Comparison of ENCODE assay signal across 9 cellular contexts in the genomic region with DNA sequence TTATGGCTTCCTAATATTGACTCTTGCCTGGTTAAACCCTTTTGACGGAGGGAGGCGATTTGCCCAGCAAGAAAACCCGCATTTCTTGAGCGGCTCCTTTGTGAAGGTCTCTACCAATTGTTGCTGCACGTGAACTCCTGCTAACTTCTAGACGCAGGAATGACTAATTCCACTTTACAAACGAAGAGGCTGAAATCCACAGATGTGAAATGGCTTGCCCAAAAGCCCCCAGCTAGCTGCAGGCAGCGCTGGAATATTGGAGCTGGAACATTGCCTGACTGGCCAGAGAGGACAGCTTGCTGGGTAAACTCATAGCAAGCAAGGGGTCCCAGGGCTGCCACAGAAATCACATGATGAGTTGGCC. TPM values are rescaled to one million over a fixed set of nuclear protein-coding genes. Genes with fewer than 3 reads are reported as not detected.
DNase-seq lines count a peak whose midpoint lies in the region; ATAC-seq, FAIRE-seq and TF ChIP-seq lines count a peak whose summit lies in the region.
"Had no signal": no experiment of that assay in that cellular context is flagged by ENCODE, and none has a peak within 500 bp of the region (broad histone marks: within the 10 kb centered on the region; RNA-seq: fewer than 3 reads in every experiment).

No MANE protein-coding gene starts in this region.

- no peaks in the 10 kb centered on the region for H3K9me2 ChIP-seq in HCT116 (ENCODE audit: insufficient read depth)

- H3K9ac ChIP-seq in HCT116 (ENCODE audit: low read length) (peak overlapping the region; percentile 98), skeletal muscle satellite cell (ENCODE audit: low read depth, low read length) (peak overlapping the region; percentile 78)

- H4K20me1 ChIP-seq in HCT116 (ENCODE audit: insufficient read depth) = no peaks in the 10 kb centered on the region

- intact Hi-C loops in HCT116 (cut with micrococcal nuclease) (loop anchor here (5.0 kb wide), 1 partner anchor 201 kb away; a partner anchor contains a TSS), right cardiac atrium (cut with DNase I) (no loop called here), head of caudate nucleus (cut with DNase I) (loop anchor here (5.0 to 10.0 kb wide), 2 partner anchors 39 to 143 kb away; a partner anchor contains a TSS)

- H3K4me2 ChIP-seq in HCT116 (ENCODE audit: low read length) = peak overlapping the region; percentile 91
- peak overlapping the region; percentile 99 for H3K4me2 ChIP-seq in skeletal muscle satellite cell (ENCODE audit: low read length)

- BruUV-seq in HCT116 (replicated peaks; lab: Mats Ljungman, UMichigan) = no TSS peak

- TF ChIP-seq CTCF in HCT116 (IDR thresholded peaks at IDR 0.05 in 2 of 3, conservative IDR thresholded peaks at IDR 0.05 in 1 of 3; ENCODE audit: borderline replicate concordance in 1 of 3, insufficient read depth in 1 of 3, low read depth in 2 of 3, low read length in 2 of 3) = no peak

- H3K27me3 Mint-ChIP-seq in T-helper 17 cell = peaks cover 10% of the 10 kb centered on the region

- TF ChIP-seq RAD21 in HCT116 (IDR thresholded peaks at IDR 0.05; ENCODE audit: low read depth) = no peak

- no peak for FAIRE-seq in H54 (lab: Jason Lieb, UNC)

- H3K4me1 ChIP-seq in HCT116 (ENCODE audit: control insufficient read depth in 1 of 2, insufficient read depth in 2 of 2, low read length in 2 of 2) (peaks cover 11 to 53% of the 10 kb centered on the region in 2 experiments; a peak in 3 of 4 replicates), right cardiac atrium (ENCODE audit: control insufficient read depth, insufficient read depth, low read length) (peaks cover 5% of the 10 kb centered on the region), skeletal muscle satellite cell (ENCODE audit: control insufficient read depth, insufficient read depth, low read length) (peaks cover 36% of the 10 kb centered on the region)

- no peak for TF ChIP-seq POLR2A in HCT116 (IDR thresholded peaks at IDR 0.05; ENCODE audit: borderline replicate concordance, extremely low read depth, insufficient read depth, insufficient read length)
- no peak for TF ChIP-seq POLR2A in H54 (IDR thresholded peaks at IDR 0.05; ENCODE audit: low read depth, low read length)

- peak overlapping the region; percentile 80 to 95 for H3K4me3 ChIP-seq in HCT116 (replicated peaks in 1 of 2; ENCODE audit: low read depth in 1 of 2, low read length in 2 of 2)
- peak overlapping the region; percentile 89 for H3K4me3 ChIP-seq in right cardiac atrium (ENCODE audit: low read length)
- peak overlapping the region; percentile 73 for H3K4me3 ChIP-seq in skeletal muscle satellite cell (ENCODE audit: low read length)

- H3K4me1 Mint-ChIP-seq in T-helper 17 cell = peaks cover 14% of the 10 kb centered on the region

- H3K79me2 ChIP-seq in HCT116 (ENCODE audit: insufficient read depth, low read length) = peaks cover 52% of the 10 kb centered on the region

- H2AFZ ChIP-seq in HCT116 (ENCODE audit: low read depth, low read length, poor library complexity, severe bottlenecking) = no peak overlapping the region

- H3K36me3 ChIP-seq in HCT116 (ENCODE audit: control insufficient read depth in 1 of 2, insufficient read depth in 2 of 2, low read length in 2 of 2) (no peaks in the 10 kb centered on the region; a peak in 1 of 4 replicates), skeletal muscle satellite cell (ENCODE audit: insufficient read depth, low read length) (no peaks in the 10 kb centered on the region)

- H3K9me3 ChIP-seq in HCT116 (ENCODE audit: control insufficient read depth in 1 of 2, insufficient read depth in 1 of 2, low read depth in 1 of 2, low read length in 2 of 2) = no peaks in the 10 kb centered on the region
- no peaks in the 10 kb centered on the region for H3K9me3 ChIP-seq in T-helper 17 cell (ENCODE audit: control insufficient read depth, low read length, poor library complexity, severe bottlenecking)
- no peaks in the 10 kb centered on the region for H3K9me3 ChIP-seq in right cardiac atrium (ENCODE audit: control insufficient read depth, low read length)
- no peaks in the 10 kb centered on the region for H3K9me3 ChIP-seq in skeletal muscle satellite cell (replicated peaks; ENCODE audit: low read length)

- no peak for DNase-seq in HCT116 (ENCODE audit: low read depth, low spot score)
- no peak for DNase-seq in T-helper 17 cell
- DNase-seq in right cardiac atrium = peak in 1 of 3 donors; percentile 37
- no peak for DNase-seq in H54 (ENCODE audit: insufficient read length, low spot score)
- no peak for DNase-seq in head of caudate nucleus

- H3K27ac ChIP-seq in HCT116 (ENCODE audit: low read depth, low read length) = peak overlapping the region; percentile 64
- no peak overlapping the region for H3K27ac ChIP-seq in right cardiac atrium (ENCODE audit: low read length)

- no peak overlapping the region for H3K27ac Mint-ChIP-seq in T-helper 17 cell

- WGBS in right cardiac atrium = 9% methylated on average over 8 of the region's 8 CpGs

- CTCF ChIA-PET in HCT116 (lab: Charles Lee) = interaction anchor here (1.5 to 1.9 kb wide), 3 partner anchors 9 to 55 kb away, joined by 4 to 17 read pairs (median 9); no protein-coding TSS in a partner anchor

- H3K4me3 Mint-ChIP-seq in T-helper 17 cell = peak overlapping the region; percentile 84

- POLR2A ChIA-PET in HCT116 (lab: Charles Lee) = interaction anchor here (1.0 to 4.3 kb wide), 15 partner anchors 11 to 368 kb away, joined by 3 to 41 read pairs (median 8); a partner anchor contains a TSS

- no peak for ATAC-seq in HCT116
- ATAC-seq in T-helper 17 cell = no peak
- ATAC-seq in right cardiac atrium = no peak
- no peak for ATAC-seq in GM18909 (IDR thresholded peaks at IDR 0.05; ENCODE audit: poor library complexity, unreplicated experiment)
- ATAC-seq in GM21447 (IDR thresholded peaks at IDR 0.05; ENCODE audit: unreplicated experiment) = no peak

- no peaks in the 10 kb centered on the region for H3K27me3 ChIP-seq in HCT116 (ENCODE audit: insufficient read depth, low read length)
- no peaks in the 10 kb centered on the region for H3K27me3 ChIP-seq in right cardiac atrium (ENCODE audit: control insufficient read depth, insufficient read depth)
- H3K27me3 ChIP-seq in skeletal muscle satellite cell (ENCODE audit: control insufficient read depth, insufficient read depth, low read length) = no peaks in the 10 kb centered on the region

- RAD21 ChIA-PET in HCT116 (lab: Charles Lee; ENCODE audit: low non-redundant PET in 1 of 2, low total read pairs in 2 of 2, uncharacterized antibody in 2 of 2, unreplicated experiment in 2 of 2) = interaction anchor here in 1 of 2 experiments (1.2 kb wide), 1 partner anchor 26 kb away, joined by 4 read pairs; no protein-coding TSS in a partner anchor

- H3K36me3 Mint-ChIP-seq in T-helper 17 cell (ENCODE audit: low read depth) = peaks cover 4% of the 10 kb centered on the region

TF ChIP-seq in HCT116, 20 proteins besides CTCF, POLR2A, EP300 and RAD21:
- TF ChIP-seq, protein P1, sequence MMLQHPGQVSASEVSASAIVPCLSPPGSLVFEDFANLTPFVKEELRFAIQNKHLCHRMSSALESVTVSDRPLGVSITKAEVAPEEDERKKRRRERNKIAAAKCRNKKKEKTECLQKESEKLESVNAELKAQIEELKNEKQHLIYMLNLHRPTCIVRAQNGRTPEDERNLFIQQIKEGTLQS (IDR thresholded peaks at IDR 0.05) = no peak
TF ChIP-seq in HCT116: peak in this region for 0.

RNA-seq across cellular contexts. Expression of a gene that starts 0.5 kb away (rescaled TPM):
- total RNA-seq in HCT116 (2021; ENCODE audit: unreplicated experiment) (88.7 TPM), T-helper 17 cell (1 to 10 TPM in 1 of 2 donors, under 1 TPM in 1; 0.78 to 2.6 TPM), right cardiac atrium (10 to 100 TPM; 10.3 to 20.2 (median 15.3) TPM)
- 92.9 and 111 TPM in 2 replicates for polyA plus RNA-seq in HCT116 (2012)
- 19.5 TPM for polyA plus RNA-seq in right cardiac atrium
- 31.7 and 46.1 TPM in 2 replicates for total RNA-seq in skeletal muscle satellite cell (2012; rRNA removed)

RNA-seq across cellular contexts. Expression of a gene that starts 14.9 kb away (rescaled TPM):
- total RNA-seq in HCT116 (2021; ENCODE audit: unreplicated experiment) (0.32 TPM), T-helper 17 cell (not detected), right cardiac atrium (not detected)
- polyA plus RNA-seq in HCT116 (2012) = 0.12 TPM in 1 of 2 replicates, not detected in the other
- not detected for polyA plus RNA-seq in right cardiac atrium
- total RNA-seq in skeletal muscle satellite cell (2012; rRNA removed) = not detected in 2 replicates
- total RNA-seq: glomerular endothelial cell had no signal

RNA-seq across cellular contexts. Expression of a gene that starts 35.9 kb away (rescaled TPM):
- total RNA-seq in HCT116 (2021; ENCODE audit: unreplicated experiment) (29.8 TPM), T-helper 17 cell (10 to 100 TPM; 21.3 to 24.4 TPM), right cardiac atrium (10 to 100 TPM; 10.9 to 16.5 (median 14.5) TPM)
- 25.5 and 27.9 TPM in 2 replicates for polyA plus RNA-seq in HCT116 (2012)
- 12.1 TPM for polyA plus RNA-seq in right cardiac atrium
- 20.5 and 41.9 TPM in 2 replicates for total RNA-seq in skeletal muscle satellite cell (2012; rRNA removed)

RNA-seq across cellular contexts. Expression of a gene that starts 40.9 kb away (rescaled TPM):
- total RNA-seq in HCT116 (2021; ENCODE audit: unreplicated experiment) = 687 TPM
- 1,071 and 1,188 TPM in 2 replicates for polyA plus RNA-seq in HCT116 (2012)
- total RNA-seq in T-helper 17 cell = 100 to 1,000 TPM; 517 to 546 TPM
- total RNA-seq in right cardiac atrium = 100 to 1,000 TPM; 291 to 354 (median 334) TPM
- 144 TPM for polyA plus RNA-seq in right cardiac atrium
- total RNA-seq in skeletal muscle satellite cell (2012; rRNA removed) = 250 and 358 TPM in 2 replicates

Comparison
In these comparisons a context has a peak if more than half of its experiments do, and no peak if none do; other contexts are left out.
1. intact Hi-C loops: an anchor here in HCT116 (5.0 kb wide) and head of caudate nucleus (5.0 to 10.0 kb wide); none called in right cardiac atrium.